ENCODE assay signal across 2 cellular contexts in the genomic region with DNA sequence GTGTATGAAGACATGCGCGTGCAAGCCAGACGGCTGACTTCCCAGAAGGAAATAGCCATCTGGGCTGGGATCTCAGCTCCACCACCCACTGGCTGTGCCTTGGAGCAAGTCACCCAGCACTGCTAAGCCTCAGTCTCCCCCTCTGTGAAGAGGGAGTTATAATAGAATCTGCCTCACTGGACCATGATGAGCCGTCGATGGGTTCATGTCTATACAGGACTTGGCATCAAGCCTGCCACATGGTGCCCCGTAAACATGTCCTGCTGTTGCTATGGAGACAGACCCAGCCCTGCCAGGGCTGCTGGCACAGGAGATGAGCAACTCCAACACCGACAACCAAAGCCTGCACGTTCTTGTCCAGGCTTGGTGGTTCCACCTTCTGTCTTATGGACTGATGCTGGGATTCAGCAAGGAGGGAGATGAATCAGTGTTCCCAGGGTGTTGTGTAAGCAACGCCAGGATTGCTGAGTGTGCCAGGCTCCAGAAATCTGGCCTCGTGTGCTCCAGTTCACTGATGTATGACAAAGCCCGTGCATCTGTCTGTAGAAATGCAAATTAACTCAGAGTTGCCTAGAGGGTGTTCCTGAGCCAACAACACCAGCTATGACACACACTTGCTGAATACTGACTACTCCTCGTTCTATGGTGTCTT.
TF ChIP-seq lines count a peak whose summit lies in the region.

No MANE protein-coding gene starts in this region.

TF ChIP-seq in A549, 52 proteins besides CTCF, POLR2A, EP300 and RAD21:
- no peak for TF ChIP-seq HOXB13 (CRISPR knock-in tag; IDR thresholded peaks at IDR 0.05; ENCODE audit: low read depth)
- no peak for TF ChIP-seq JUNB (IDR thresholded peaks at IDR 0.05)
- no peak for TF ChIP-seq CBX8 (IDR thresholded peaks at IDR 0.05)
- no peak for TF ChIP-seq NPAS2 (CRISPR knock-in tag; IDR thresholded peaks at IDR 0.05; ENCODE audit: borderline replicate concordance)
- TF ChIP-seq CBX2 (IDR thresholded peaks at IDR 0.05; ENCODE audit: borderline replicate concordance, low read depth) = no peak
- TF ChIP-seq BCL3 (IDR thresholded peaks at IDR 0.05) = no peak

TF ChIP-seq in GM12878, 131 proteins besides CTCF, POLR2A, EP300 and RAD21 (continues in another document):
- no peak for TF ChIP-seq JUNB (IDR thresholded peaks at IDR 0.05)
- TF ChIP-seq GATAD2B (conservative IDR thresholded peaks at IDR 0.05; ENCODE audit: low read depth) = peak; percentile 33; the same call in 1 of the 2 replicates
- TF ChIP-seq CHD4 (IDR thresholded peaks at IDR 0.05) = no peak
- no peak for TF ChIP-seq HDAC6 (IDR thresholded peaks at IDR 0.05; ENCODE audit: unreplicated experiment)
- no peak for TF ChIP-seq MTA3 (IDR thresholded peaks at IDR 0.05; ENCODE audit: borderline replicate concordance, low read length)
- TF ChIP-seq, protein P1, sequence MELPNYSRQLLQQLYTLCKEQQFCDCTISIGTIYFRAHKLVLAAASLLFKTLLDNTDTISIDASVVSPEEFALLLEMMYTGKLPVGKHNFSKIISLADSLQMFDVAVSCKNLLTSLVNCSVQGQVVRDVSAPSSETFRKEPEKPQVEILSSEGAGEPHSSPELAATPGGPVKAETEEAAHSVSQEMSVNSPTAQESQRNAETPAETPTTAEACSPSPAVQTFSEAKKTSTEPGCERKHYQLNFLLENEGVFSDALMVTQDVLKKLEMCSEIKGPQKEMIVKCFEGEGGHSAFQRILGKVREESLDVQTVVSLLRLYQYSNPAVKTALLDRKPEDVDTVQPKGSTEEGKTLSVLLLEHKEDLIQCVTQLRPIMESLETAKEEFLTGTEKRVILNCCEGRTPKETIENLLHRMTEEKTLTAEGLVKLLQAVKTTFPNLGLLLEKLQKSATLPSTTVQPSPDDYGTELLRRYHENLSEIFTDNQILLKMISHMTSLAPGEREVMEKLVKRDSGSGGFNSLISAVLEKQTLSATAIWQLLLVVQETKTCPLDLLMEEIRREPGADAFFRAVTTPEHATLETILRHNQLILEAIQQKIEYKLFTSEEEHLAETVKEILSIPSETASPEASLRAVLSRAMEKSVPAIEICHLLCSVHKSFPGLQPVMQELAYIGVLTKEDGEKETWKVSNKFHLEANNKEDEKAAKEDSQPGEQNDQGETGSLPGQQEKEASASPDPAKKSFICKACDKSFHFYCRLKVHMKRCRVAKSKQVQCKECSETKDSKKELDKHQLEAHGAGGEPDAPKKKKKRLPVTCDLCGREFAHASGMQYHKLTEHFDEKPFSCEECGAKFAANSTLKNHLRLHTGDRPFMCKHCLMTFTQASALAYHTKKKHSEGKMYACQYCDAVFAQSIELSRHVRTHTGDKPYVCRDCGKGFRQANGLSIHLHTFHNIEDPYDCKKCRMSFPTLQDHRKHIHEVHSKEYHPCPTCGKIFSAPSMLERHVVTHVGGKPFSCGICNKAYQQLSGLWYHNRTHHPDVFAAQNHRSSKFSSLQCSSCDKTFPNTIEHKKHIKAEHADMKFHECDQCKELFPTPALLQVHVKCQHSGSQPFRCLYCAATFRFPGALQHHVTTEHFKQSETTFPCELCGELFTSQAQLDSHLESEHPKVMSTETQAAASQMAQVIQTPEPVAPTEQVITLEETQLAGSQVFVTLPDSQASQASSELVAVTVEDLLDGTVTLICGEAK (IDR thresholded peaks at IDR 0.05; ENCODE audit: borderline replicate concordance) = no peak
- no peak for TF ChIP-seq ZBED1 (IDR thresholded peaks at IDR 0.05; ENCODE audit: borderline replicate concordance)
- TF ChIP-seq, protein P2, sequence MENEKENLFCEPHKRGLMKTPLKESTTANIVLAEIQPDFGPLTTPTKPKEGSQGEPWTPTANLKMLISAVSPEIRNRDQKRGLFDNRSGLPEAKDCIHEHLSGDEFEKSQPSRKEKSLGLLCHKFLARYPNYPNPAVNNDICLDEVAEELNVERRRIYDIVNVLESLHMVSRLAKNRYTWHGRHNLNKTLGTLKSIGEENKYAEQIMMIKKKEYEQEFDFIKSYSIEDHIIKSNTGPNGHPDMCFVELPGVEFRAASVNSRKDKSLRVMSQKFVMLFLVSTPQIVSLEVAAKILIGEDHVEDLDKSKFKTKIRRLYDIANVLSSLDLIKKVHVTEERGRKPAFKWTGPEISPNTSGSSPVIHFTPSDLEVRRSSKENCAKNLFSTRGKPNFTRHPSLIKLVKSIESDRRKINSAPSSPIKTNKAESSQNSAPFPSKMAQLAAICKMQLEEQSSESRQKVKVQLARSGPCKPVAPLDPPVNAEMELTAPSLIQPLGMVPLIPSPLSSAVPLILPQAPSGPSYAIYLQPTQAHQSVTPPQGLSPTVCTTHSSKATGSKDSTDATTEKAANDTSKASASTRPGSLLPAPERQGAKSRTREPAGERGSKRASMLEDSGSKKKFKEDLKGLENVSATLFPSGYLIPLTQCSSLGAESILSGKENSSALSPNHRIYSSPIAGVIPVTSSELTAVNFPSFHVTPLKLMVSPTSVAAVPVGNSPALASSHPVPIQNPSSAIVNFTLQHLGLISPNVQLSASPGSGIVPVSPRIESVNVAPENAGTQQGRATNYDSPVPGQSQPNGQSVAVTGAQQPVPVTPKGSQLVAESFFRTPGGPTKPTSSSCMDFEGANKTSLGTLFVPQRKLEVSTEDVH (IDR thresholded peaks at IDR 0.05; ENCODE audit: low read depth, partially characterized antibody) = no peak
- TF ChIP-seq ZNF24 (IDR thresholded peaks at IDR 0.05) = no peak
- TF ChIP-seq SIN3A (IDR thresholded peaks at IDR 0.05; ENCODE audit: low read depth, low read length) = no peak
- no peak for TF ChIP-seq ZNF274 (IDR thresholded peaks at IDR 0.05; ENCODE audit: insufficient read depth, insufficient read length)
- TF ChIP-seq SMARCA5 (IDR thresholded peaks at IDR 0.05) = no peak
- no peak for TF ChIP-seq SMC3 (IDR thresholded peaks at IDR 0.05; ENCODE audit: borderline replicate concordance, low read length)
- no peak for TF ChIP-seq NR2C2 (IDR thresholded peaks at IDR 0.05; ENCODE audit: borderline replicate concordance, control insufficient read depth, insufficient read length, low read depth)
- TF ChIP-seq BCLAF1 (IDR thresholded peaks at IDR 0.05) = no peak
- TF ChIP-seq ETV6 (conservative IDR thresholded peaks at IDR 0.05 in 1 of 2, IDR thresholded peaks at IDR 0.05 in 1 of 2; ENCODE audit: borderline replicate concordance in 1 of 2, low read depth in 1 of 2) = no peak
- TF ChIP-seq SREBF1 (IDR thresholded peaks at IDR 0.05; ENCODE audit: low read length) = no peak
- no peak for TF ChIP-seq CREM (IDR thresholded peaks at IDR 0.05; ENCODE audit: low read depth)
- no peak for TF ChIP-seq RELA (IDR thresholded peaks at IDR 0.05; ENCODE audit: borderline replicate concordance, partially characterized antibody)
- 0 out of 2 replicates have a peak, but pooled peaks have one; percentile 18 for TF ChIP-seq ATF7 (IDR thresholded peaks at IDR 0.05; ENCODE audit: low read depth)
- no peak for TF ChIP-seq NFXL1 (IDR thresholded peaks at IDR 0.05; ENCODE audit: borderline replicate concordance)
- peak; percentile 87; the same call in 1 of the 2 replicates for TF ChIP-seq PAX5 (IDR thresholded peaks at IDR 0.05; ENCODE audit: borderline replicate concordance, low read depth, low read length)
- TF ChIP-seq BCL3 (IDR thresholded peaks at IDR 0.05; ENCODE audit: borderline replicate concordance, insufficient read depth, low read depth, low read length, poor library complexity, severe bottlenecking) = no peak
- peak; percentile 31 for TF ChIP-seq IKZF1 (conservative IDR thresholded peaks at IDR 0.05)
- no peak for TF ChIP-seq PAX8 (IDR thresholded peaks at IDR 0.05)
- TF ChIP-seq, protein P3, sequence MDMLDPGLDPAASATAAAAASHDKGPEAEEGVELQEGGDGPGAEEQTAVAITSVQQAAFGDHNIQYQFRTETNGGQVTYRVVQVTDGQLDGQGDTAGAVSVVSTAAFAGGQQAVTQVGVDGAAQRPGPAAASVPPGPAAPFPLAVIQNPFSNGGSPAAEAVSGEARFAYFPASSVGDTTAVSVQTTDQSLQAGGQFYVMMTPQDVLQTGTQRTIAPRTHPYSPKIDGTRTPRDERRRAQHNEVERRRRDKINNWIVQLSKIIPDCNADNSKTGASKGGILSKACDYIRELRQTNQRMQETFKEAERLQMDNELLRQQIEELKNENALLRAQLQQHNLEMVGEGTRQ (IDR thresholded peaks at IDR 0.05; ENCODE audit: borderline replicate concordance, low read depth, low read length) = no peak
- TF ChIP-seq TCF7 (IDR thresholded peaks at IDR 0.05; ENCODE audit: borderline replicate concordance) = no peak
- no peak for TF ChIP-seq SKIL (IDR thresholded peaks at IDR 0.05; ENCODE audit: low read depth, poor library complexity, severe bottlenecking)
- no peak for TF ChIP-seq TCF3 (IDR thresholded peaks at IDR 0.05; ENCODE audit: borderline replicate concordance, insufficient read depth, low read depth, low read length)
- peak; percentile 60 for TF ChIP-seq BMI1 (IDR thresholded peaks at IDR 0.05; ENCODE audit: borderline replicate concordance)
- TF ChIP-seq MAX (IDR thresholded peaks at IDR 0.05; ENCODE audit: low read depth, low read length) = 0 out of 2 replicates have a peak, but pooled peaks have one; percentile 40
- no peak for TF ChIP-seq NRF1 (conservative IDR thresholded peaks at IDR 0.05; ENCODE audit: low read depth, low read length)
- TF ChIP-seq EGR1 (IDR thresholded peaks at IDR 0.05; ENCODE audit: borderline replicate concordance in 1 of 2, low read depth in 2 of 2, low read length in 2 of 2) = no peak
- TF ChIP-seq ZNF384 (IDR thresholded peaks at IDR 0.05; ENCODE audit: borderline replicate concordance, low read depth, low read length) = no peak
- TF ChIP-seq E2F4 (IDR thresholded peaks at IDR 0.05; ENCODE audit: low read depth, low read length) = no peak
- no peak for TF ChIP-seq TAF1 (IDR thresholded peaks at IDR 0.05; ENCODE audit: borderline replicate concordance, low read depth, low read length)
- TF ChIP-seq DPF2 (IDR thresholded peaks at IDR 0.05) = 0 out of 2 replicates have a peak, but pooled peaks have one; percentile 23
- no peak for TF ChIP-seq CBX3 (IDR thresholded peaks at IDR 0.05; ENCODE audit: borderline replicate concordance, low read depth)
- TF ChIP-seq, protein P4, sequence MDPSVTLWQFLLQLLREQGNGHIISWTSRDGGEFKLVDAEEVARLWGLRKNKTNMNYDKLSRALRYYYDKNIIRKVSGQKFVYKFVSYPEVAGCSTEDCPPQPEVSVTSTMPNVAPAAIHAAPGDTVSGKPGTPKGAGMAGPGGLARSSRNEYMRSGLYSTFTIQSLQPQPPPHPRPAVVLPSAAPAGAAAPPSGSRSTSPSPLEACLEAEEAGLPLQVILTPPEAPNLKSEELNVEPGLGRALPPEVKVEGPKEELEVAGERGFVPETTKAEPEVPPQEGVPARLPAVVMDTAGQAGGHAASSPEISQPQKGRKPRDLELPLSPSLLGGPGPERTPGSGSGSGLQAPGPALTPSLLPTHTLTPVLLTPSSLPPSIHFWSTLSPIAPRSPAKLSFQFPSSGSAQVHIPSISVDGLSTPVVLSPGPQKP (IDR thresholded peaks at IDR 0.05; ENCODE audit: low read depth, low read length) = no peak
- TF ChIP-seq WRNIP1 (IDR thresholded peaks at IDR 0.05; ENCODE audit: borderline replicate concordance, low read depth, low read length) = no peak
- TF ChIP-seq JUND (IDR thresholded peaks at IDR 0.05; ENCODE audit: low read depth, low read length) = no peak
